In the genomic region with DNA sequence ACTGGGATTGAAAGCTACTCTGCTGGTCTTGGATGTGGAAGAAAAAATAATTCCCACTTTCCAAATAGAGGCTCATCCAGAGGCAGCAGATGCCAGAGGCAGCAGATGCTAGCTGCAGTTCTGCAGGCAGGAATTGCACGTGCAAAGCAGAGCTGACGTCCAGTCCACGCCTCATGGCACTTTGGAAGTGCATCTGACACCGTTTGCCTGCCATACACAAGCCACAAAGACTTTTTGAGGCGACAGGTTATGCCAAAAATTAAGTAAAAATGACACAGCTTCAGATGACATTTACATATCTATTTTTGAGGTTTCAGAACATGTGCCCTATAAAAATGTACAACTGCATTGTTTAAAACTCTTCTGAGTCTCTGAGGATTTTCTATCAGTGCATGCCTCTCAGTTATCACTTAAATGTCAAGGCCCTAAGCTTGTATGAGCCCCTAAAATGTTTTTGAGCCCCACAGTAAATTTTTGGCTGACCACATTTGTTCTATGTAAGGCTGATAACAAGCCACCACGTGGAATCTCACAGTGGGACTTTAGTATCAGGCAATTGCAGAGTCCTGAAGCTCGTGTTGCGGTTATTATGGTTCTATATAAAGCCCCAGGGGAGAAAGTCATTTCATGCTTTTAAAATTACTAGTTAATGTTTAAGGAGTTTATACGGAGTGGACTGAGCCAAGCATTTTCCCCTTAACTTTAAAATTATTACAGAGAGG, we compare ENCODE assay signal across 8 cellular contexts.
DNase-seq lines count a peak whose midpoint lies in the region; ATAC-seq and TF ChIP-seq lines count a peak whose summit lies in the region.

No MANE protein-coding gene starts in this region.

- no peaks in the 10 kb centered on the region for H3K36me3 ChIP-seq in Loucy (ENCODE audit: insufficient read depth, low read length)
- no peaks in the 10 kb centered on the region for H3K36me3 ChIP-seq in tibial nerve

- H3K4me3 ChIP-seq in Loucy (ENCODE audit: low read length, poor library complexity, severe bottlenecking) (no peak overlapping the region), epithelial cell of esophagus (ENCODE audit: low read length) (no peak overlapping the region), tibial nerve (no peak overlapping the region)

- H3K9me3 ChIP-seq in Loucy (ENCODE audit: insufficient read depth, low read depth, low read length) (no peaks in the 10 kb centered on the region), tibial nerve (peaks cover 0 to 8% (median 0%) of the 10 kb centered on the region in 4 donors)

- H3K9ac ChIP-seq in Loucy (ENCODE audit: low read depth, low read length, poor library complexity, severe bottlenecking): no peak overlapping the region

- TF ChIP-seq POLR2A in tibial nerve (IDR thresholded peaks at IDR 0.05): no peak

- peak in 1 of 2 donors; percentile 44 for TF ChIP-seq EP300 in tibial nerve (IDR thresholded peaks at IDR 0.05)

- ATAC-seq in GM18502 (IDR thresholded peaks at IDR 0.05; ENCODE audit: poor library complexity, unreplicated experiment) (peak; percentile 84), GM21737 (IDR thresholded peaks at IDR 0.05; ENCODE audit: unreplicated experiment) (peak; percentile 81)

- no peaks in the 10 kb centered on the region for H3K79me2 ChIP-seq in Loucy (ENCODE audit: insufficient read depth, low read length)

- 40 to 48% methylated on average over 9 of the region's 9 CpGs for WGBS in tibial nerve, 2 donors

- no peak for TF ChIP-seq CTCF in Loucy (conservative IDR thresholded peaks at IDR 0.05; ENCODE audit: low read length)
- TF ChIP-seq CTCF in epithelial cell of esophagus (IDR thresholded peaks at IDR 0.05; ENCODE audit: insufficient read depth, low read depth, low read length, missing control alignments): no peak
- TF ChIP-seq CTCF in tibial nerve (IDR thresholded peaks at IDR 0.05): no peak

- peak overlapping the region; percentile 66 to 95 (median 86) for H3K27ac ChIP-seq in tibial nerve

- H4K20me1 ChIP-seq in Loucy (ENCODE audit: insufficient read depth, low read length, poor library complexity, severe bottlenecking): peaks cover 18% of the 10 kb centered on the region

- H3K4me1 ChIP-seq in Loucy (ENCODE audit: insufficient read depth, low read length, poor library complexity, severe bottlenecking) (peaks cover 22% of the 10 kb centered on the region), tibial nerve (peaks cover 0 to 77% (median 46%) of the 10 kb centered on the region in 4 donors)

- DNase-seq in epithelial cell of esophagus (ENCODE audit: low read depth): peak; percentile 45
- DNase-seq in tibial nerve (ENCODE audit: low spot score in 2 of 2): no peak
- no peak for DNase-seq in DMS79 treated with DMSO at 0.1 percent for 48 hours (lab: John Stamatoyannopoulos, UW)
- no peak for DNase-seq in ureter (ENCODE audit: low spot score)
- no peak for DNase-seq in iPS-NIHi7 (ENCODE audit: extremely low spot score)

- H3K4me2 ChIP-seq in Loucy (ENCODE audit: low read depth, low read length, poor library complexity, severe bottlenecking): peak overlapping the region; percentile 19

- H2AFZ ChIP-seq in Loucy (ENCODE audit: low read length): no peak overlapping the region

- peaks cover 8% of the 10 kb centered on the region; the same call in 1 of the 2 replicates for H3F3A ChIP-seq in Loucy (ENCODE audit: low read depth)

- no peaks in the 10 kb centered on the region for H3K9me2 ChIP-seq in Loucy (replicated peaks; ENCODE audit: low read depth, low read length)

- H3K27me3 ChIP-seq in Loucy (ENCODE audit: insufficient read depth, low read length, poor library complexity, severe bottlenecking): peaks cover 78% of the 10 kb centered on the region
- no peaks in the 10 kb centered on the region for H3K27me3 ChIP-seq in tibial nerve
